Comparison of ENCODE assay signal across 8 cellular contexts in the genomic region with DNA sequence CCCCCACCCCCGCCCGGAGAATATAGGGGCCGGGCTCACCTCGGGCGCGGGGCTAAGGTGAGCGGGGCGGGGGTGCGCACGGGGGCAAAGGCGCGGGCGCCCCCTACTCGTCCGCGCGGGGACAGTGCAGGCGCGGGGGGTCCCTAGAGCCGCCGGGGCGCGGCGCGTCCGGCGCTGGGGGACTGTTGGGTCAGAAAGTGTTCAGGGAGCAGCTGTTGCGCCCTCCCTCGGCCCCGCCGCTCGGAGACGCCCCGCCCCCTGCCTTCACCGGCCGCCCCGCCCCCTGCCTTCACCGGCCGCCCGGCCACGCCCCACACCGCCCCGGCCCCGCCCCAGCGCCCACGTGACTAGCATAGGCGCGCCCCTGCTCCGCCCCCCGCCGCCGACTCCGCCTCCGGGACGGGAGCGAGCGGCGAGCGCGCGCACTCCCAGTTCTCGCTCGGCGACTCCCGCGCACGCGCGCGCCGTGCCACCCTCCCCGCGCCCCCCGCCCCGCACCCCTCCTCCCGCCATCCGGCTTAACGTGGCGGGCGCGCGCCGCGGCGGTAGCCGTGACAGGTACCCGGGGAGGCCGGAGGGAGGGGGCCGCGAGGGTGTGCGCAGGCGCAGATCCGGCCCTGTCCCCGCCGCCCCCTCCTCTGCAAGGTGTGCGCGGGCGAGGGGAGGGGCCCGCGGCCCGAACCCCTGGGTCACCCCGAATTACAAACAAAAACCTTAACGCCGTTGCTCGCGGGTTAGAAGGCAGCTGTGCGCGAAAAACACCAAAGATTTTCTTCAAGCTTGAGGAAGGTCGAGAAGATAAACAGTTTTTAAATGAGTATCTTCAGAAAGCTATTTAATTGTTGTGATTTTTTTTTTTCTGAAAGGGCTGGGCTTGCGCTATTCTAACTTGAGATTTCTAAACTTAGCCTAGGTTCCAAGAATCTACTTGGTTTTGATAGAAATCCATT. TPM values are rescaled to one million over a fixed set of nuclear protein-coding genes. Genes with fewer than 3 reads are reported as not detected.
A peak's percentile ranks its signal among the peaks of the same experiment; 100 is the strongest.
DNase-seq lines count a peak whose midpoint lies in the region; ATAC-seq and TF ChIP-seq lines count a peak whose summit lies in the region.

No MANE protein-coding gene starts in this region.

- H3K27me3 ChIP-seq in psoas muscle (ENCODE audit: insufficient read depth in 3 of 3, low read length in 2 of 3) = no peaks in the 10 kb centered on the region

- intact Hi-C loops in left ventricle myocardium superior (cut with micrococcal nuclease) = no loop called here
- intact Hi-C loops in psoas muscle (cut with DNase I) = no loop called here

- 0 to 3% (median 1%) methylated on average over 47 to 110 of the region's 110 CpGs for WGBS in adipose tissue, 3 donors
- WGBS in psoas muscle, 3 donors = 0 to 2% (median 1%) methylated on average over 37 to 109 of the region's 110 CpGs
- WGBS in urinary bladder = 2% methylated on average over 106 of the region's 110 CpGs

- ATAC-seq in HG02759 (IDR thresholded peaks at IDR 0.05; ENCODE audit: unreplicated experiment) (peak; percentile 70), left ventricle myocardium superior (peak; percentile 92), psoas muscle (peak; percentile 90 to 96 (median 94))

- H3K36me3 ChIP-seq in psoas muscle (ENCODE audit: insufficient read depth in 1 of 2, low read depth in 1 of 2) = no peaks in the 10 kb centered on the region
- no peaks in the 10 kb centered on the region for H3K36me3 ChIP-seq in urinary bladder (ENCODE audit: insufficient read depth)

- peak overlapping the region; percentile 98 for H3K27ac ChIP-seq in adipose tissue (ENCODE audit: low read depth, low read length)
- peak overlapping the region; percentile 92 for H3K27ac ChIP-seq in psoas muscle
- H3K27ac ChIP-seq in urinary bladder (ENCODE audit: low read depth) = peak overlapping the region; percentile 97

- DNase-seq in NCI-H1417 (lab: John Stamatoyannopoulos, UW) = peak; percentile 88 to 93 (median 91)
- peak; percentile 91 for DNase-seq in SW480 (ENCODE audit: low spot score)
- DNase-seq in left ventricle myocardium superior = peak; percentile 99
- peak; percentile 97 to 98 for DNase-seq in psoas muscle

- TF ChIP-seq CTCF in GM12873 (IDR thresholded peaks at IDR 0.05; ENCODE audit: insufficient read depth, low read depth, low read length, missing control alignments) (peak; percentile 37), psoas muscle (IDR thresholded peaks at IDR 0.05) (no peak)

- no peaks in the 10 kb centered on the region for H3K9me3 ChIP-seq in psoas muscle

- H3K4me1 ChIP-seq in psoas muscle = peaks cover 4% of the 10 kb centered on the region
- no peaks in the 10 kb centered on the region for H3K4me1 ChIP-seq in urinary bladder (ENCODE audit: insufficient read depth)

- H3K4me3 ChIP-seq in psoas muscle = peak overlapping the region; percentile 86
- H3K4me3 ChIP-seq in urinary bladder (ENCODE audit: low read depth, low read length) = peak overlapping the region; percentile 66

RNA-seq across cellular contexts. Expression of gene ZNF217, which starts 0.7 kb away (rescaled TPM):
- polyA plus RNA-seq in adipose tissue (10 to 100 TPM in 1 of 3 donors, 1 to 10 TPM in 2; 5.7 to 17.0 (median 8.4) TPM), psoas muscle (1 to 10 TPM; 1.7 to 4.3 (median 2.6) TPM), urinary bladder (21.4 TPM)
- total RNA-seq in left ventricle myocardium superior (8.0 TPM), psoas muscle (1 to 10 TPM; 4.0 to 8.1 (median 6.1) TPM), urinary bladder (30.2 TPM)

Comparison
In these comparisons a context has a peak if more than half of its experiments do, and no peak if none do; other contexts are left out.
1. Peak in every context shown above with its lines: DNase-seq, ATAC-seq, H3K4me3 ChIP-seq and H3K27ac ChIP-seq.